ENCODE assay signal across 22 cellular contexts in the genomic region with DNA sequence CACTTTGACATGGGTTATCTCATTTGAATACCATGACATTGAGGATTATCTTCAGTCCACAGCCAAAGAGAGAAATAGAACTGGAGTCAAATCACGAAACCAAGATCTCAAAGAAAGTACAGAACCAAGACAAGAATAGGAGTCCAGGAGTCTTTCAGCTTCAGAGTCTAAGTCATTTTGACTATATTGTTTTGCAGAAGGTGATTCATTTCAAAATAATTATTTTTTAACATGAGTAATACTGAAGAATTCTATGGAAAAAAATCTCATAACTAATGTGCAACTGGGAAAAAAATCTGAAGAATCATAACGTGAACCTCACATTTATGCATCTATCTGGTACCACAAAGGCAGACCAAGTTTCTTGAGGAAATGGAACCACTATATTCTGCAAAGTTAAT.
DNase-seq lines count a peak whose midpoint lies in the region; ATAC-seq and TF ChIP-seq lines count a peak whose summit lies in the region.
"Had no signal": no experiment of that assay in that cellular context is flagged by ENCODE, and none has a peak within 500 bp of the region (broad histone marks: within the 10 kb centered on the region; RNA-seq: fewer than 3 reads in every experiment).

No MANE protein-coding gene starts in this region.

- intact Hi-C loops in activated T-helper 2 cell treated with anti-CD3 and anti-CD28 coated beads, Interferon-gamma antibody, Interleukin-2, Interleukin-4, amounts not matched to agents 10 μg/mL and 5 μg/mL and 100 μg/mL, durations not matched to agents 14 hours and 24 hours and 36 hours (cut with micrococcal nuclease) = no loop called here
- intact Hi-C loops in body of pancreas (cut with DNase I) (no loop called here), natural killer cell (cut with micrococcal nuclease) (loop anchor here (10.0 kb wide), 1 partner anchor 46 kb away; no protein-coding TSS in a partner anchor)

- H3K36me3 ChIP-seq in body of pancreas (replicated peaks in 1 of 2; ENCODE audit: insufficient read depth in 1 of 2, low read depth in 2 of 2) = peaks cover 0 to 3% of the 10 kb centered on the region in 2 donors

- WGBS in body of pancreas, 2 donors = 86 to 89% methylated on average over 2 of the region's 2 CpGs

- no peak overlapping the region for H3K4me3 ChIP-seq in fibroblast of the aortic adventitia (ENCODE audit: low read depth, low read length)
- H3K4me3 ChIP-seq in body of pancreas = no peak overlapping the region
- H3K4me3 ChIP-seq: adrenal gland, neural progenitor cell, tibial artery had no signal

- DNase-seq in EH (ENCODE audit: low read depth) (peak; percentile 42), fibroblast of the aortic adventitia (ENCODE audit: low read depth) (peak; percentile 52), body of pancreas (no peak), natural killer cell (no peak)
- DNase-seq in activated T-helper 2 cell treated with anti-CD3 and anti-CD28 coated beads, Interferon-gamma antibody, Interleukin-2, Interleukin-4, amounts not matched to agents 10 μg/mL and 5 μg/mL and 100 μg/mL, durations not matched to agents 14 hours and 24 hours and 36 hours (ENCODE audit: low spot score) = no peak
- DNase-seq in NK-92 treated with Interleukin-12 subunit alpha and Interleukin-12 subunit beta, amount 100 ng/mL, for 24 hours (lab: John Stamatoyannopoulos, UW) = no peak
- DNase-seq: activated CD4-positive, alpha-beta memory T cell treated with anti-CD3 and anti-CD28 coated beads, Interleukin-2, amount 10 ng/mL, durations not matched to agents 7 days and 5 days; adrenal gland; caudate nucleus; DMS79 treated with DMSO at 0.1 percent for 48 hours; Kasumi-1; left ventricle myocardium superior; NCI-H1105 treated with DMSO at 0.1 percent for 48 hours; NCI-H2107; NCI-H510A treated with DMSO at 0.1 percent for 48 hours; stimulated activated CD4-positive, alpha-beta T cell treated with anti-CD3 and anti-CD28 coated beads, Interleukin-12 subunit alpha, Interleukin-12 subunit beta, amount 100 ng/mL, for 4 hours; T-cell; tibial artery had no signal

- H3K27me3 ChIP-seq in body of pancreas = no peaks in the 10 kb centered on the region
- H3K27me3 ChIP-seq: adrenal gland, neural progenitor cell, tibial artery had no signal

- H3K9me3 Mint-ChIP-seq in activated T-helper 2 cell treated with anti-CD3 and anti-CD28 coated beads, Interferon-gamma antibody, Interleukin-2, Interleukin-4, amounts not matched to agents 10 μg/mL and 5 μg/mL and 100 μg/mL, durations not matched to agents 14 hours and 24 hours and 36 hours = peaks cover 34% of the 10 kb centered on the region
- peaks cover 0 to under 1% of the 10 kb centered on the region in 2 donors for H3K9me3 Mint-ChIP-seq in natural killer cell

- H3K27me3 Mint-ChIP-seq in activated T-helper 2 cell treated with anti-CD3 and anti-CD28 coated beads, Interferon-gamma antibody, Interleukin-2, Interleukin-4, amounts not matched to agents 10 μg/mL and 5 μg/mL and 100 μg/mL, durations not matched to agents 14 hours and 24 hours and 36 hours (ENCODE audit: low read depth) = no peaks in the 10 kb centered on the region
- H3K27me3 Mint-ChIP-seq in natural killer cell (ENCODE audit: low read depth in 2 of 2) = no peaks in the 10 kb centered on the region
- H3K27me3 Mint-ChIP-seq: activated CD4-positive, alpha-beta memory T cell treated with anti-CD3 and anti-CD28 coated beads, Interleukin-2, amount 10 ng/mL, durations not matched to agents 7 days and 5 days; T-cell had no signal

- peak; percentile 37 for ATAC-seq in GM18868 (IDR thresholded peaks at IDR 0.05; ENCODE audit: unreplicated experiment)
- ATAC-seq in body of pancreas = no peak
- ATAC-seq in GM21619 (IDR thresholded peaks at IDR 0.05; ENCODE audit: unreplicated experiment) = no peak
- no peak for ATAC-seq in natural killer cell
- ATAC-seq: left ventricle myocardium superior, Right ventricle myocardium inferior, T-cell had no signal

- H3K9me3 ChIP-seq in body of pancreas = no peaks in the 10 kb centered on the region
- H3K9me3 ChIP-seq: adrenal gland had no signal

- peak overlapping the region; percentile 42 for H3K27ac Mint-ChIP-seq in activated T-helper 2 cell treated with anti-CD3 and anti-CD28 coated beads, Interferon-gamma antibody, Interleukin-2, Interleukin-4, amounts not matched to agents 10 μg/mL and 5 μg/mL and 100 μg/mL, durations not matched to agents 14 hours and 24 hours and 36 hours
- no peak overlapping the region for H3K27ac Mint-ChIP-seq in natural killer cell
- H3K27ac Mint-ChIP-seq: activated CD4-positive, alpha-beta memory T cell treated with anti-CD3 and anti-CD28 coated beads, Interleukin-2, amount 10 ng/mL, durations not matched to agents 7 days and 5 days; neural progenitor cell; T-cell had no signal

- H3K4me1 Mint-ChIP-seq in activated T-helper 2 cell treated with anti-CD3 and anti-CD28 coated beads, Interferon-gamma antibody, Interleukin-2, Interleukin-4, amounts not matched to agents 10 μg/mL and 5 μg/mL and 100 μg/mL, durations not matched to agents 14 hours and 24 hours and 36 hours (ENCODE audit: low read depth) = peaks cover 4% of the 10 kb centered on the region
- H3K4me1 Mint-ChIP-seq in natural killer cell = peaks cover 26 to 30% of the 10 kb centered on the region in 2 donors
- H3K4me1 Mint-ChIP-seq: neural progenitor cell had no signal

- no peak for TF ChIP-seq CTCF in fibroblast of the aortic adventitia (IDR thresholded peaks at IDR 0.05; ENCODE audit: insufficient read depth, low read length)
- no peak for TF ChIP-seq CTCF in body of pancreas (IDR thresholded peaks at IDR 0.05)
- no peak for TF ChIP-seq CTCF in natural killer cell (IDR thresholded peaks at IDR 0.05)

- peaks cover 96% of the 10 kb centered on the region for H3K36me3 Mint-ChIP-seq in activated T-helper 2 cell treated with anti-CD3 and anti-CD28 coated beads, Interferon-gamma antibody, Interleukin-2, Interleukin-4, amounts not matched to agents 10 μg/mL and 5 μg/mL and 100 μg/mL, durations not matched to agents 14 hours and 24 hours and 36 hours (ENCODE audit: low read depth)
- H3K36me3 Mint-ChIP-seq in natural killer cell = peaks cover 11% of the 10 kb centered on the region

- H3K4me3 Mint-ChIP-seq in activated T-helper 2 cell treated with anti-CD3 and anti-CD28 coated beads, Interferon-gamma antibody, Interleukin-2, Interleukin-4, amounts not matched to agents 10 μg/mL and 5 μg/mL and 100 μg/mL, durations not matched to agents 14 hours and 24 hours and 36 hours (ENCODE audit: low read depth) = no peak overlapping the region
- no peak overlapping the region for H3K4me3 Mint-ChIP-seq in natural killer cell
- H3K4me3 Mint-ChIP-seq: activated CD4-positive, alpha-beta memory T cell treated with anti-CD3 and anti-CD28 coated beads, Interleukin-2, amount 10 ng/mL, durations not matched to agents 7 days and 5 days; neural progenitor cell; T-cell had no signal

- no peak for TF ChIP-seq POLR2A in body of pancreas (IDR thresholded peaks at IDR 0.05)

- H3K27ac ChIP-seq in body of pancreas = no peak overlapping the region
- H3K27ac ChIP-seq: adrenal gland, neural progenitor cell, tibial artery had no signal

- peaks cover 3% of the 10 kb centered on the region for H3K4me1 ChIP-seq in body of pancreas
- H3K4me1 ChIP-seq: neural progenitor cell had no signal

Comparison
In these comparisons a context has a peak if more than half of its experiments do, and no peak if none do; other contexts are left out.
1. DNase-seq: peak in EH (single experiment) and fibroblast of the aortic adventitia (single experiment); none in activated T-helper 2 cell treated with anti-CD3 and anti-CD28 coated beads, Interferon-gamma antibody, Interleukin-2, Interleukin-4, amounts not matched to agents 10 μg/mL and 5 μg/mL and 100 μg/mL, durations not matched to agents 14 hours and 24 hours and 36 hours (single experiment), NK-92 treated with Interleukin-12 subunit alpha and Interleukin-12 subunit beta, amount 100 ng/mL, for 24 hours (single experiment), body of pancreas (0 of 4) and natural killer cell (single experiment).